8 cellular contexts compared by ENCODE assay signal in the genomic region with DNA sequence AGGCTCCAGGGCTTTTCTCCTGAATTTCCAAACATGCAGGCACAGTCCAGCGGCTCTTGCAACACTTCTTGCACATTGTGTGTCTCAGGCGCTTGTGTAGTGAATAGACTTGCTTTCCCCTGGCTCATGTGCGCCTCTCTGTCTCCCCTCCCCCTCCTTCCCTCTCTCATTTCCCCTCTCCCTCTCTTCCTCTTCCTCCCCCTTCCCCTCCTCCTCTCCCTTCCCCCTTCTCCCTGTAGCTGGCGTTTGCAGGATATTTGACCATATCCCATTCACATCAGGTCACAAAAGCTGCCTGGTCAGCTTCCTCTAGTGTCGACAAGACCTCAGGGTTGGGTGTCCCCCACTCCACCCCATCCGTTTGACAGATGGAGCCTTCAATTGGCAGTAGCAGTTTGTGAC. TPM values are rescaled to one million over a fixed set of nuclear protein-coding genes. Genes with fewer than 3 reads are reported as not detected.
DNase-seq lines count a peak whose midpoint lies in the region; ATAC-seq and TF ChIP-seq lines count a peak whose summit lies in the region.

No MANE protein-coding gene starts in this region.

- WGBS in prostate gland: 44% methylated on average over 6 of the region's 6 CpGs

- TF ChIP-seq POLR2A in prostate gland (IDR thresholded peaks at IDR 0.05): no peak

- H3K27me3 ChIP-seq in iPS-18a (ENCODE audit: control insufficient read depth, insufficient read depth, low read length) (peaks cover 3% of the 10 kb centered on the region), tibial artery (no peaks in the 10 kb centered on the region), prostate gland (replicated peaks; ENCODE audit: insufficient read depth) (no peaks in the 10 kb centered on the region)

- no peak overlapping the region for H3K27ac ChIP-seq in iPS-18a (ENCODE audit: low read length)
- H3K27ac ChIP-seq in tibial artery: peak overlapping the region in 1 of 2 donors; percentile 35
- H3K27ac ChIP-seq in prostate gland: no peak overlapping the region

- no peaks in the 10 kb centered on the region for H3K9me3 Mint-ChIP-seq in activated T-cell treated with anti-CD3 and anti-CD28 coated beads, Interleukin-2, amount 50 U/mL, for 72 hours
- H3K9me3 Mint-ChIP-seq in activated T-helper 1 cell treated with anti-CD3 and anti-CD28 coated beads, Interleukin-12 subunit alpha, Interleukin-12 subunit beta, Interleukin-2, Interleukin-4 antibody, amounts not matched to agents 30 ng/mL and 10 ng/mL and 1 ng/mL, durations not matched to agents 14 hours and 24 hours and 36 hours: no peaks in the 10 kb centered on the region

- peak overlapping the region; percentile 14 for H3K27ac Mint-ChIP-seq in activated T-cell treated with anti-CD3 and anti-CD28 coated beads, Interleukin-2, amount 50 U/mL, for 72 hours
- peak overlapping the region; percentile 57 for H3K27ac Mint-ChIP-seq in activated T-helper 1 cell treated with anti-CD3 and anti-CD28 coated beads, Interleukin-12 subunit alpha, Interleukin-12 subunit beta, Interleukin-2, Interleukin-4 antibody, amounts not matched to agents 30 ng/mL and 10 ng/mL and 1 ng/mL, durations not matched to agents 14 hours and 24 hours and 36 hours

- no peak overlapping the region for H3K9ac ChIP-seq in iPS-18a (ENCODE audit: low read length)

- H3K36me3 Mint-ChIP-seq in activated T-cell treated with anti-CD3 and anti-CD28 coated beads, Interleukin-2, amount 50 U/mL, for 72 hours (ENCODE audit: insufficient read depth in 2 of 2): peaks cover 0 to 5% of the 10 kb centered on the region in 2 donors
- H3K36me3 Mint-ChIP-seq in activated T-helper 1 cell treated with anti-CD3 and anti-CD28 coated beads, Interleukin-12 subunit alpha, Interleukin-12 subunit beta, Interleukin-2, Interleukin-4 antibody, amounts not matched to agents 30 ng/mL and 10 ng/mL and 1 ng/mL, durations not matched to agents 14 hours and 24 hours and 36 hours (ENCODE audit: low read depth): peaks cover 17% of the 10 kb centered on the region

- H3K4me1 ChIP-seq in iPS-18a (ENCODE audit: control insufficient read depth, low read depth, low read length): no peaks in the 10 kb centered on the region
- peaks cover 0 to 23% (median 0%) of the 10 kb centered on the region in 4 donors for H3K4me1 ChIP-seq in tibial artery
- H3K4me1 ChIP-seq in prostate gland (replicated peaks): no peaks in the 10 kb centered on the region

- DNase-seq in activated T-cell treated with anti-CD3 and anti-CD28 coated beads, Interleukin-2, amount 50 U/mL, for 72 hours: no peak
- no peak for DNase-seq in activated T-cell treated with anti-CD3 and anti-CD28 coated beads, Interleukin-2, amount 50 U/mL, for 48 hours
- no peak for DNase-seq in activated T-helper 1 cell treated with anti-CD3 and anti-CD28 coated beads, Interleukin-12 subunit alpha, Interleukin-12 subunit beta, Interleukin-2, Interleukin-4 antibody, amounts not matched to agents 30 ng/mL and 10 ng/mL and 1 ng/mL, durations not matched to agents 14 hours and 24 hours and 36 hours (ENCODE audit: low spot score)
- DNase-seq in tibial artery: peak; percentile 64 to 72
- DNase-seq in prostate gland (ENCODE audit: low spot score): no peak

- H3K4me1 Mint-ChIP-seq in activated T-cell treated with anti-CD3 and anti-CD28 coated beads, Interleukin-2, amount 50 U/mL, for 72 hours (ENCODE audit: low read depth): peaks cover 53% of the 10 kb centered on the region
- peaks cover 44% of the 10 kb centered on the region for H3K4me1 Mint-ChIP-seq in activated T-helper 1 cell treated with anti-CD3 and anti-CD28 coated beads, Interleukin-12 subunit alpha, Interleukin-12 subunit beta, Interleukin-2, Interleukin-4 antibody, amounts not matched to agents 30 ng/mL and 10 ng/mL and 1 ng/mL, durations not matched to agents 14 hours and 24 hours and 36 hours (ENCODE audit: low read depth)

- H3K4me3 Mint-ChIP-seq in activated T-cell treated with anti-CD3 and anti-CD28 coated beads, Interleukin-2, amount 50 U/mL, for 72 hours: peak overlapping the region; percentile 86 to 88
- peak overlapping the region; percentile 76 for H3K4me3 Mint-ChIP-seq in activated T-helper 1 cell treated with anti-CD3 and anti-CD28 coated beads, Interleukin-12 subunit alpha, Interleukin-12 subunit beta, Interleukin-2, Interleukin-4 antibody, amounts not matched to agents 30 ng/mL and 10 ng/mL and 1 ng/mL, durations not matched to agents 14 hours and 24 hours and 36 hours

- no peak for ATAC-seq in activated T-cell treated with anti-CD3 and anti-CD28 coated beads, Interleukin-2, amount 50 U/mL, for 72 hours (replicated peaks in 1 of 2)
- ATAC-seq in HG03139 (IDR thresholded peaks at IDR 0.05; ENCODE audit: unreplicated experiment) (no peak), HG02610 (IDR thresholded peaks at IDR 0.05; ENCODE audit: unreplicated experiment) (no peak)

- peaks cover 8% of the 10 kb centered on the region for H3K27me3 Mint-ChIP-seq in activated T-cell treated with anti-CD3 and anti-CD28 coated beads, Interleukin-2, amount 50 U/mL, for 72 hours (ENCODE audit: low read depth)
- H3K27me3 Mint-ChIP-seq in activated T-helper 1 cell treated with anti-CD3 and anti-CD28 coated beads, Interleukin-12 subunit alpha, Interleukin-12 subunit beta, Interleukin-2, Interleukin-4 antibody, amounts not matched to agents 30 ng/mL and 10 ng/mL and 1 ng/mL, durations not matched to agents 14 hours and 24 hours and 36 hours (ENCODE audit: insufficient read depth): no peaks in the 10 kb centered on the region

- H3K9me3 ChIP-seq in iPS-18a (ENCODE audit: control insufficient read depth, low read depth, low read length) (peaks cover 9% of the 10 kb centered on the region), tibial artery (no peaks in the 10 kb centered on the region), prostate gland (no peaks in the 10 kb centered on the region)

- H3K4me3 ChIP-seq in iPS-18a (ENCODE audit: low read length) (peak overlapping the region; percentile 71), tibial artery (peak overlapping the region; percentile 60 to 73), prostate gland (no peak overlapping the region)

- H3K36me3 ChIP-seq in iPS-18a (ENCODE audit: control insufficient read depth, low read depth, low read length) (peaks cover 3% of the 10 kb centered on the region), tibial artery (no peaks in the 10 kb centered on the region), prostate gland (no peaks in the 10 kb centered on the region)

- intact Hi-C loops in activated T-helper 1 cell treated with anti-CD3 and anti-CD28 coated beads, Interleukin-12 subunit alpha, Interleukin-12 subunit beta, Interleukin-2, Interleukin-4 antibody, amounts not matched to agents 30 ng/mL and 10 ng/mL and 1 ng/mL, durations not matched to agents 14 hours and 24 hours and 36 hours (cut with micrococcal nuclease): loop anchor here (10.0 kb wide), 1 partner anchor 801 kb away; no protein-coding TSS in a partner anchor
- intact Hi-C loops in tibial artery (cut with DNase I; ENCODE audit: low total_unique reads): no loop called here
- intact Hi-C loops in prostate gland (cut with DNase I): no loop called here

- no peak for TF ChIP-seq CTCF in tibial artery (IDR thresholded peaks at IDR 0.05)
- TF ChIP-seq CTCF in prostate gland (IDR thresholded peaks at IDR 0.05): no peak

RNA-seq across cellular contexts. Expression of gene CHST7, which starts 2.4 kb away (rescaled TPM):
- 1 to 10 TPM; 3.5 to 6.7 TPM for total RNA-seq in activated T-cell treated with anti-CD3 and anti-CD28 coated beads, Interleukin-2, amount 50 U/mL, for 72 hours
- 5.2 and 6.2 TPM in 2 replicates for total RNA-seq in activated T-helper 1 cell treated with anti-CD3 and anti-CD28 coated beads, Interleukin-12 subunit alpha, Interleukin-12 subunit beta, Interleukin-2, Interleukin-4 antibody, amounts not matched to agents 30 ng/mL and 10 ng/mL and 1 ng/mL, durations not matched to agents 14 hours and 24 hours and 36 hours
- total RNA-seq in prostate gland: 10 to 100 TPM in 1 of 2 donors, 1 to 10 TPM in 1; 8.8 to 28.9 TPM

RNA-seq across cellular contexts. Expression of gene ZNF674, which starts 30.8 kb away (rescaled TPM):
- total RNA-seq in activated T-cell treated with anti-CD3 and anti-CD28 coated beads, Interleukin-2, amount 50 U/mL, for 72 hours: 1 to 10 TPM; 3.7 to 4.3 TPM
- total RNA-seq in activated T-helper 1 cell treated with anti-CD3 and anti-CD28 coated beads, Interleukin-12 subunit alpha, Interleukin-12 subunit beta, Interleukin-2, Interleukin-4 antibody, amounts not matched to agents 30 ng/mL and 10 ng/mL and 1 ng/mL, durations not matched to agents 14 hours and 24 hours and 36 hours: 1.8 and 3.5 TPM in 2 replicates
- total RNA-seq in prostate gland: 1 to 10 TPM; 4.9 to 8.1 TPM

Comparison
In these comparisons a context has a peak if more than half of its experiments do, and no peak if none do; other contexts are left out.
1. DNase-seq: peak in tibial artery (2 of 2); none in activated T-cell treated with anti-CD3 and anti-CD28 coated beads, Interleukin-2, amount 50 U/mL, for 72 hours (0 of 2), activated T-cell treated with anti-CD3 and anti-CD28 coated beads, Interleukin-2, amount 50 U/mL, for 48 hours (0 of 2), activated T-helper 1 cell treated with anti-CD3 and anti-CD28 coated beads, Interleukin-12 subunit alpha, Interleukin-12 subunit beta, Interleukin-2, Interleukin-4 antibody, amounts not matched to agents 30 ng/mL and 10 ng/mL and 1 ng/mL, durations not matched to agents 14 hours and 24 hours and 36 hours (single experiment) and prostate gland (single experiment).
2. H3K4me3 ChIP-seq: peak in iPS-18a (single experiment) and tibial artery (2 of 2); none in prostate gland (0 of 2).